Comparison of ENCODE assay signal across 8 cellular contexts in the genomic region with DNA sequence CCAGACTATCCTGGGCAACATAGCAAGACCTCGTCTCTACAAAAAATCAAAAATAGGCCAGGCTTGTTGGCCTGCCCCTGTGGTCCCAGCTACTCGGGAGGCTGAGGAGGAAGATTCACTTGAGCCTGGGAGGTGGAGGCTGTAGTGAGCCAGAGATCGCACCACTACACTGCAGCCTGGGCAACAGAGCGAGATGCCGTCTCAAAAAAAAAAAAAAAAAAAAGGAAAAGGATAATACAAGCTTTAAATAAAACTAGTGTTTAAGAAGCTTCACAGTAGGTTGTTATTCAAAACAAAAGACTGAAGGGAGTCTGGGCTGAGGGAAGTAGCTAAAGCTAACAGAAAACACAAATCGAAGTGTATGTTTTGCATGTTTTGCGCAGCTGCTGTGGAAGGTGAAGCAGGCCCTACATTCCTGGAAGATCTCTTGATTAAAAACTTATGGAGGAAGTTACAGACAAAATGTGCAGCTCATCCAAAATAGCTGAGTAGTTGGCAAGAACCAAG. TPM values are rescaled to one million over a fixed set of nuclear protein-coding genes. Genes with fewer than 3 reads are reported as not detected.
A peak's percentile ranks its signal among the peaks of the same experiment; 100 is the strongest.
DNase-seq lines count a peak whose midpoint lies in the region; ATAC-seq and TF ChIP-seq lines count a peak whose summit lies in the region.

No MANE protein-coding gene starts in this region.

- peaks cover 0 to 7% (median 0%) of the 10 kb centered on the region in 11 experiments; a peak in 1 of 22 replicates for H3K36me3 ChIP-seq in BLaER1 treated with 17β-estradiol and CSF1 and Interleukin-3, amounts not matched to agents 10 nM and 100 nM
- no peaks in the 10 kb centered on the region for H3K36me3 ChIP-seq in esophagus (ENCODE audit: control insufficient read depth in 2 of 2, insufficient read depth in 2 of 2, low read length in 1 of 2)
- H3K36me3 ChIP-seq in ovary: no peaks in the 10 kb centered on the region

- intact Hi-C loops in ovary (cut with DNase I): loop anchor here in 1 of 4 donors (10.0 kb wide), 2 partner anchors 72 to 132 kb away; a partner anchor contains a TSS

- H3K27me3 ChIP-seq in BLaER1 treated with 17β-estradiol and CSF1 and Interleukin-3, amounts not matched to agents 10 nM and 100 nM: no peaks in the 10 kb centered on the region
- H3K27me3 ChIP-seq in esophagus (ENCODE audit: control insufficient read depth in 1 of 2, insufficient read depth in 2 of 2, low read length in 2 of 2) (no peaks in the 10 kb centered on the region), ovary (no peaks in the 10 kb centered on the region)

- TF ChIP-seq EP300 in ovary (IDR thresholded peaks at IDR 0.05): no peak

- 42 to 43% methylated on average over 7 of the region's 7 CpGs for WGBS in esophagus, 2 donors
- WGBS in ovary, 3 donors: 10 to 20% (median 15%) methylated on average over 7 of the region's 7 CpGs

- TF ChIP-seq CTCF in ovary (IDR thresholded peaks at IDR 0.05): no peak

- peak overlapping the region; percentile 92 to 99 (median 97) for H3K9ac ChIP-seq in BLaER1 treated with 17β-estradiol and CSF1 and Interleukin-3, amounts not matched to agents 10 nM and 100 nM

- H3K4me1 ChIP-seq in BLaER1 treated with 17β-estradiol and CSF1 and Interleukin-3, amounts not matched to agents 10 nM and 100 nM: peaks cover 27 to 43% (median 34%) of the 10 kb centered on the region in 10 experiments
- H3K4me1 ChIP-seq in esophagus (ENCODE audit: control insufficient read depth in 2 of 2, insufficient read depth in 2 of 2, low read length in 1 of 2) (no peaks in the 10 kb centered on the region), ovary (ENCODE audit: insufficient read depth) (peaks cover 1% of the 10 kb centered on the region)

- H4K20me1 ChIP-seq in BLaER1 treated with 17β-estradiol and CSF1 and Interleukin-3, amounts not matched to agents 10 nM and 100 nM: 0 out of 22 replicates have a peak, but pooled peaks cover 0 to 6% (median 0%) of the 10 kb centered on the region in 11 experiments

- H3K4me3 ChIP-seq in BLaER1 treated with 17β-estradiol and CSF1 and Interleukin-3, amounts not matched to agents 10 nM and 100 nM: peak overlapping the region; percentile 77 to 96 (median 92)
- H3K4me3 ChIP-seq in esophagus (ENCODE audit: low read depth in 1 of 2, low read length in 2 of 2) (peak overlapping the region; percentile 94), ovary (peak overlapping the region; percentile 81)

- no peaks in the 10 kb centered on the region for H3K9me3 ChIP-seq in BLaER1 treated with 17β-estradiol and CSF1 and Interleukin-3, amounts not matched to agents 10 nM and 100 nM (replicated peaks in 1 of 11)
- H3K9me3 ChIP-seq in esophagus (ENCODE audit: control insufficient read depth in 2 of 2, insufficient read depth in 1 of 2, low read depth in 1 of 2, low read length in 1 of 2): no peaks in the 10 kb centered on the region
- no peaks in the 10 kb centered on the region for H3K9me3 ChIP-seq in ovary

- ATAC-seq in GM21529 (IDR thresholded peaks at IDR 0.05; ENCODE audit: unreplicated experiment): peak; percentile 8

- DNase-seq in RPMI7951 (ENCODE audit: low read depth): peak; percentile 12
- DNase-seq in ovary: peak in 3 of 5 donors; percentile 8 to 24 (median 22)
- DNase-seq in DMS 273 (lab: John Stamatoyannopoulos, UW; ENCODE audit: unreplicated experiment): no peak
- no peak for DNase-seq in COR-L47 (lab: John Stamatoyannopoulos, UW)
- DNase-seq in germinal center (ENCODE audit: low spot score): no peak

- no peak for TF ChIP-seq POLR2A in ovary (IDR thresholded peaks at IDR 0.05)

- H3K4me2 ChIP-seq in BLaER1 treated with 17β-estradiol and CSF1 and Interleukin-3, amounts not matched to agents 10 nM and 100 nM: peak overlapping the region; percentile 58 to 90 (median 83)

- peak overlapping the region; percentile 92 to 99 (median 97) for H3K27ac ChIP-seq in BLaER1 treated with 17β-estradiol and CSF1 and Interleukin-3, amounts not matched to agents 10 nM and 100 nM
- peak overlapping the region in 1 of 2 donors; percentile 97 for H3K27ac ChIP-seq in esophagus (ENCODE audit: low read depth in 2 of 2, low read length in 1 of 2)
- peak overlapping the region; percentile 74 to 93 for H3K27ac ChIP-seq in ovary

RNA-seq across cellular contexts. Expression of a gene that starts 0.6 kb away (rescaled TPM):
- 7.9 and 8.6 TPM in 2 replicates for total RNA-seq in RPMI7951 (2014; rRNA removed; shearing (Covaris generic))
- polyA plus RNA-seq in esophagus (1 to 10 TPM; 2.8 to 3.7 TPM), ovary (1 to 10 TPM; 2.1 to 5.0 TPM)
- total RNA-seq in ovary: 1 to 10 TPM; 2.9 to 4.9 (median 3.9) TPM

Comparison
In these comparisons a context has a peak if more than half of its experiments do, and no peak if none do; other contexts are left out.
1. DNase-seq: peak in RPMI7951 (single experiment) and ovary (3 of 5); none in DMS 273 (single experiment), COR-L47 (single experiment) and germinal center (single experiment).
2. Peak in every context shown above with its lines, with median percentiles within 50 percentile points of each other: H3K4me3 ChIP-seq.